Comparison of ENCODE assay signal across 1 cellular context in genomic region chrX:31545726-31546125, GRCh38.
TF ChIP-seq lines count a peak whose summit lies in the region.

No MANE protein-coding gene starts in this region.

TF ChIP-seq in endothelial cell of umbilical vein, 7 proteins besides CTCF, POLR2A, EP300 and RAD21:
- peak; percentile 57 for TF ChIP-seq JUN (IDR thresholded peaks at IDR 0.05; ENCODE audit: borderline replicate concordance, insufficient read depth, insufficient read length, low read depth)
- TF ChIP-seq MAX (IDR thresholded peaks at IDR 0.05; ENCODE audit: insufficient read depth, insufficient read length), result no peak
TF ChIP-seq in endothelial cell of umbilical vein: peak in this region for 1.
